5 cellular contexts compared by ENCODE assay signal in the genomic region with DNA sequence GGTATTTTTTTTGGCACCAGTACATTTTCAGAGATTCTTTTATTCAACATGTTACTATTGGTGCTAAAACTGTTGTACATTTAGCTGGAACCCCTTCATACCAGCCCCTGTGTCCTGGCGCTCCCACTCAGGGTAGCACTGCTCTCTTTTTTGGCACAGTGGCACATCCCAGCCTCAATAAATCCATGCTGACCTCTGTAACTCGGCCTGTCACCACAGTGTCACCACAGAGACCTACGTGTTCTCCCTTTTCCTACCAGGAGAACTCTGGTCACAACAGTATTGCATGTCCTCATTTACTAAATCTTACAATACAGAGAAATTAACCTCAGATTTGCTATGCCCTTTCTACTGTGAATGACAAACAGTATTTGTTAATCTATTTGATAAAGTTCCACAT.
"Had no signal": no experiment of that assay in that cellular context is flagged by ENCODE, and none has a peak within 500 bp of the region (broad histone marks: within the 10 kb centered on the region; RNA-seq: fewer than 3 reads in every experiment).

No MANE protein-coding gene starts in this region.

- H3K4me3 Mint-ChIP-seq: GM23338, H9, IgD-negative memory B cell had no signal

- ATAC-seq: GM23338 had no signal

- H3K27ac Mint-ChIP-seq: GM23338, IgD-negative memory B cell had no signal

- H3K9me3 Mint-ChIP-seq: GM23338, H9, IgD-negative memory B cell had no signal

- DNase-seq: H9, HCEC 1CT, KBM-7 had no signal

- H3K27me3 Mint-ChIP-seq: IgD-negative memory B cell had no signal
